In genomic region chr15:59685737-59686297, GRCh38 we compare ENCODE assay signal across 11 cellular contexts. TPM values are rescaled to one million over a fixed set of nuclear protein-coding genes. Genes with fewer than 3 reads are reported as not detected.
A peak's percentile ranks its signal among the peaks of the same experiment; 100 is the strongest.
DNase-seq lines count a peak whose midpoint lies in the region; ATAC-seq and TF ChIP-seq lines count a peak whose summit lies in the region.
"Had no signal": no experiment of that assay in that cellular context is flagged by ENCODE, and none has a peak within 500 bp of the region (broad histone marks: within the 10 kb centered on the region; RNA-seq: fewer than 3 reads in every experiment).

No MANE protein-coding gene starts in this region.

- CTCF ChIA-PET in A673 (lab: Charles Lee) = no interaction called here
- CTCF ChIA-PET in HEK293 (lab: Yijun Ruan, JAX) = no interaction called here

- TF ChIP-seq CTCF in A673 (conservative IDR thresholded peaks at IDR 0.05; ENCODE audit: low read depth, low read length) (no peak), HEK293 (tag by site-specific recombination; IDR thresholded peaks at IDR 0.05) (no peak), right lobe of liver (IDR thresholded peaks at IDR 0.05) (no peak)

- no peak for TF ChIP-seq POLR2A in right lobe of liver (IDR thresholded peaks at IDR 0.05)

- H3K27me3 ChIP-seq in A673 (replicated peaks; ENCODE audit: insufficient read depth, low read depth, low read length, poor library complexity) = no peaks in the 10 kb centered on the region
- no peaks in the 10 kb centered on the region for H3K27me3 ChIP-seq in right lobe of liver
- H3K27me3 ChIP-seq: brain microvascular endothelial cell had no signal

- POLR2A ChIA-PET in A673 (lab: Charles Lee; ENCODE audit: low non-redundant PET) (no interaction called here), HEK293 (lab: Yijun Ruan, JAX) (no interaction called here)

- H3K4me1 ChIP-seq in A673 (ENCODE audit: insufficient read depth, low read length, poor library complexity, severe bottlenecking) (peaks cover 23% of the 10 kb centered on the region), HEK293 (ENCODE audit: control insufficient read depth, insufficient read depth, low read length) (peaks cover 7% of the 10 kb centered on the region; the same call in 1 of the 2 replicates), right lobe of liver (peaks cover 0 to 50% (median 14%) of the 10 kb centered on the region in 4 donors)

- WGBS in right lobe of liver (ENCODE audit: insufficient coverage, low coverage, low lambda C conversion rate, missing lambda C conversion rate) = 0% methylated on average over 1 of the region's 1 CpG

- H3K27ac ChIP-seq in A673 (ENCODE audit: low read depth, low read length, poor library complexity, severe bottlenecking) = peak overlapping the region; percentile 48
- H3K27ac ChIP-seq in HEK293 (ENCODE audit: extremely low read depth, low read depth, low read length) = no peak overlapping the region; the same call in 1 of the 2 replicates
- peak overlapping the region; percentile 30 to 100 (median 65) for H3K27ac ChIP-seq in right lobe of liver
- H3K27ac ChIP-seq: brain microvascular endothelial cell had no signal

- ATAC-seq in activated naive CD4-positive, alpha-beta T cell treated with anti-CD3 and anti-CD28 coated beads, Interleukin-2, amount 50 U/mL, for 72 hours = no peak
- ATAC-seq in right lobe of liver (peak in 1 of 4 donors; percentile 1), HG03135 (IDR thresholded peaks at IDR 0.05; ENCODE audit: unreplicated experiment) (no peak), GM18909 (IDR thresholded peaks at IDR 0.05; ENCODE audit: poor library complexity, unreplicated experiment) (no peak)

- peak overlapping the region; percentile 5 to 48 for H3K27ac Mint-ChIP-seq in activated naive CD4-positive, alpha-beta T cell treated with anti-CD3 and anti-CD28 coated beads, Interleukin-2, amount 50 U/mL, for 72 hours

- H3K36me3 Mint-ChIP-seq in activated naive CD4-positive, alpha-beta T cell treated with anti-CD3 and anti-CD28 coated beads, Interleukin-2, amount 50 U/mL, for 72 hours = peaks cover 21 to 35% of the 10 kb centered on the region in 2 donors

- intact Hi-C loops in A673 (cut with micrococcal nuclease; ENCODE audit: unreplicated experiment) = no loop called here
- intact Hi-C loops in right lobe of liver (cut with DNase I) = no loop called here

- DNase-seq in A673 (ENCODE audit: low spot score) = no peak
- DNase-seq in activated naive CD4-positive, alpha-beta T cell treated with anti-CD3 and anti-CD28 coated beads, Interleukin-2, amount 50 U/mL, for 72 hours (ENCODE audit: low spot score in 2 of 2) = no peak
- no peak for DNase-seq in right lobe of liver
- DNase-seq in ureter (ENCODE audit: low spot score) = no peak
- DNase-seq in NCI-H345 (lab: John Stamatoyannopoulos, UW) = no peak
- DNase-seq: brain microvascular endothelial cell, GDM1, NCI-H526 had no signal

- H3K9me3 ChIP-seq in A673 (ENCODE audit: low read depth, low read length, poor library complexity, severe bottlenecking) (no peaks in the 10 kb centered on the region), HEK293 (ENCODE audit: control insufficient read depth, insufficient read depth, low read depth, low read length) (no peaks in the 10 kb centered on the region), right lobe of liver (no peaks in the 10 kb centered on the region)

- H3K4me3 ChIP-seq in A673 (ENCODE audit: low read depth, low read length, poor library complexity, severe bottlenecking) (no peak overlapping the region), HEK293 (ENCODE audit: low read depth, low read length) (no peak overlapping the region), right lobe of liver (peak overlapping the region in 1 of 3 donors; percentile 8)

- H3K36me3 ChIP-seq in A673 (ENCODE audit: insufficient read depth, low read length, poor library complexity, severe bottlenecking) (peaks cover 32% of the 10 kb centered on the region), HEK293 (ENCODE audit: control insufficient read depth in 2 of 2, insufficient read depth in 1 of 2, low read length in 2 of 2) (peaks cover 11 to 16% of the 10 kb centered on the region in 2 experiments), right lobe of liver (peaks cover 0 to 15% (median 9%) of the 10 kb centered on the region in 4 donors)

- BruUV-seq in A673 (replicated peaks; lab: Mats Ljungman, UMichigan) = no TSS peak

- H3K9me3 Mint-ChIP-seq in activated naive CD4-positive, alpha-beta T cell treated with anti-CD3 and anti-CD28 coated beads, Interleukin-2, amount 50 U/mL, for 72 hours = no peaks in the 10 kb centered on the region

TF ChIP-seq in HEK293, 187 proteins besides CTCF, POLR2A, EP300 and RAD21:
- TF ChIP-seq SCRT2 (tag by site-specific recombination; IDR thresholded peaks at IDR 0.05) = peak; percentile 35; the same call in 1 of the 2 replicates
- no peak for TF ChIP-seq ZNF521 (tag by site-specific recombination; IDR thresholded peaks at IDR 0.05)
- no peak for TF ChIP-seq SP3 (tag by site-specific recombination; IDR thresholded peaks at IDR 0.05)
TF ChIP-seq in HEK293: peak in this region for 1.

RNA-seq across cellular contexts. Expression of gene BNIP2, which starts 3.3 kb away (rescaled TPM):
- total RNA-seq in A673 (2021) = 58.1 and 59.3 TPM in 2 replicates
- 10 to 100 TPM; 44.2 to 49.1 TPM for total RNA-seq in activated naive CD4-positive, alpha-beta T cell treated with anti-CD3 and anti-CD28 coated beads, Interleukin-2, amount 50 U/mL, for 72 hours
- 10 to 100 TPM; 23.7 to 54.0 (median 41.0) TPM for total RNA-seq in right lobe of liver
- total RNA-seq in ureter = 103 TPM

RNA-seq across cellular contexts. Expression of gene GTF2A2, which starts 28.5 kb away (rescaled TPM):
- total RNA-seq in A673 (2021) (209 and 230 TPM in 2 replicates), right lobe of liver (10 to 100 TPM; 16.9 to 46.9 (median 36.6) TPM), ureter (84.6 TPM)
- 100 to 1,000 TPM; 141 to 170 TPM for total RNA-seq in activated naive CD4-positive, alpha-beta T cell treated with anti-CD3 and anti-CD28 coated beads, Interleukin-2, amount 50 U/mL, for 72 hours
